In the genomic region with DNA sequence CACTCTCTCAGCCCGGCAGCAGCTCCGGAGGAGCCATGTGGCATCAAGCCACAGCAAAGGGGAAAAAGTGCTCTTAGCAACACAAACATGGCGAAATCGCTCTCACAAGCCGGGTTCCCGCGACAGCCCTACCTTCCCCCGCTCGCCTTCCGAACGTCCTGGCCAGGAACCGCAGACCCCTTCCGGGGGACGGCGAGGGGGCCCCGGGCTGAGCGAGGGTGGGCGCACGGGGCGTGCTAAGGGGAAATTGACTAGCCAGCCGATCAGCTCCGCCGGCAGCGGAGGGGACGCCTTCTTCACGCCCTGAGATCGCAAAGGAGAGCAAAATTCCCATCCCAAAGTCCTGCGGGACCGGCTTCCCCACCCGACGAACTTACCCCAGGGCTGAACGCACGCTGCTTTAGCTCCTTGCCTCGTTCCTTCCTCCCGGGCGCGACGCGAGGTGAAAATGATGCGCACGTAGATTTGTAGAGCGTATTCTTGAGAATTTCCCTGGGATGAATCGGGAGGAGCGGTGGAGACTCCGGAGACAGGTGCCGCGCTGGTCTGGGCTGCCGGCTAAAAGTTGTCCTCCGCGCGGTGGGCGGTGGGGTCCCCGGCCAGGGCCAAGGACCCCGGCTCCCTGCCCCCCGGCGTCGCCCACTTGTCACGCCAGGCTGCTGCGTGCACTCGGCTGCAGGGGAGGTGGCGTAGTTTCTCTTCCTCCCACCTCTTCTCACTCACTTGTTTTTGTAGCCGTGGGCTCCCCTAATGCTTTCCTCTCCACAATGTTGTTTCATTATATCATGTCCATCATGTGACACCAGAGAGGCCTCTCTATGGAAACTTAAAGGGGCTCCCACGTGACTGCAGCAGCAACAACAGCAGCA, we compare ENCODE assay signal across 8 cellular contexts.
DNase-seq lines count a peak whose midpoint lies in the region; ATAC-seq and TF ChIP-seq lines count a peak whose summit lies in the region.

No MANE protein-coding gene starts in this region.

- TF ChIP-seq CTCF in epithelial cell of esophagus (IDR thresholded peaks at IDR 0.05; ENCODE audit: insufficient read depth, low read depth, low read length, missing control alignments): no peak

- peak; percentile 52 for DNase-seq in COLO668 (lab: John Stamatoyannopoulos, UW; ENCODE audit: unreplicated experiment)
- DNase-seq in NT2/D1 (ENCODE audit: low read depth, low spot score): no peak
- DNase-seq in activated T-cell treated with anti-CD3 and anti-CD28 coated beads for 24 hours (ENCODE audit: low read depth): peak; percentile 64
- DNase-seq in epithelial cell of esophagus (ENCODE audit: low read depth): peak; percentile 56
- DNase-seq in mucosa of gallbladder (ENCODE audit: low spot score): peak; percentile 87
- DNase-seq in stimulated activated CD8-positive, alpha-beta memory T cell treated with anti-CD3 and anti-CD28 coated beads, Interleukin-7, amount 100 ng/mL, for 4 hours (ENCODE audit: low read depth in 2 of 2): peak; percentile 68 to 70

- H3K9ac ChIP-seq in NT2/D1 (ENCODE audit: insufficient read length, low read depth): peak overlapping the region; percentile 80

- H3K27me3 ChIP-seq in NT2/D1 (ENCODE audit: insufficient read depth, insufficient read length): peaks cover 39% of the 10 kb centered on the region

- H3K9me3 ChIP-seq in NT2/D1 (ENCODE audit: insufficient read depth, low read length): no peaks in the 10 kb centered on the region

- H3K4me3 ChIP-seq in NT2/D1 (ENCODE audit: insufficient read length, low read depth) (peak overlapping the region; percentile 56), epithelial cell of esophagus (ENCODE audit: low read length) (peak overlapping the region; percentile 81)

- no peaks in the 10 kb centered on the region for H3K36me3 ChIP-seq in NT2/D1 (ENCODE audit: insufficient read depth, insufficient read length, low read length)

- H3K4me1 ChIP-seq in NT2/D1 (ENCODE audit: insufficient read depth, insufficient read length): peaks cover 5% of the 10 kb centered on the region

- ATAC-seq in GM19395 (IDR thresholded peaks at IDR 0.05; ENCODE audit: unreplicated experiment) (peak; percentile 56), HG03520 (IDR thresholded peaks at IDR 0.05; ENCODE audit: unreplicated experiment) (peak; percentile 36)
